Comparison of ENCODE assay signal across 9 cellular contexts in genomic region chr4:140004580-140005314, GRCh38.
DNase-seq lines count a peak whose midpoint lies in the region; ATAC-seq and TF ChIP-seq lines count a peak whose summit lies in the region.
"Had no signal": no experiment of that assay in that cellular context is flagged by ENCODE, and none has a peak within 500 bp of the region (broad histone marks: within the 10 kb centered on the region; RNA-seq: fewer than 3 reads in every experiment).

No MANE protein-coding gene starts in this region.

- no peaks in the 10 kb centered on the region for H3K27me3 ChIP-seq in dorsolateral prefrontal cortex
- no peaks in the 10 kb centered on the region for H3K27me3 ChIP-seq in lung (ENCODE audit: control insufficient read depth, insufficient read depth)
- no peaks in the 10 kb centered on the region for H3K27me3 ChIP-seq in upper lobe of right lung
- H3K27me3 ChIP-seq: BLaER1 had no signal

- no peak for ATAC-seq in lung (ENCODE audit: insufficient read depth, low FRiP score)
- peak; percentile 80 for ATAC-seq in upper lobe of right lung
- ATAC-seq in HG02763 (IDR thresholded peaks at IDR 0.05; ENCODE audit: unreplicated experiment), result no peak

- H3K9me3 ChIP-seq in lung (ENCODE audit: control insufficient read depth in 2 of 2, insufficient read depth in 1 of 2, low read length in 1 of 2) (no peaks in the 10 kb centered on the region), upper lobe of right lung (no peaks in the 10 kb centered on the region)
- H3K9me3 ChIP-seq: BLaER1 had no signal

- H3K27ac ChIP-seq in dorsolateral prefrontal cortex (peak overlapping the region in 28 of 59 donors; percentile 6 to 78 (median 46)), lung (ENCODE audit: low read depth in 1 of 2, low read length in 1 of 2) (peak overlapping the region in 1 of 2 donors; percentile 74), upper lobe of right lung (peak overlapping the region; percentile 69)
- H3K27ac ChIP-seq: BLaER1 had no signal

- DNase-seq in NCI-H524 (lab: John Stamatoyannopoulos, UW), result peak; percentile 27 to 31
- no peak for DNase-seq in NCI-H524 treated with DMSO at 0.1 percent for 48 hours (lab: John Stamatoyannopoulos, UW)
- peak in 9 of 10 donors; percentile 33 to 86 (median 51) for DNase-seq in dorsolateral prefrontal cortex
- DNase-seq in lung (ENCODE audit: low spot score), result no peak
- DNase-seq in upper lobe of right lung, result peak; percentile 71
- no peak for DNase-seq in HPDE6-E6E7 (ENCODE audit: extremely low spot score)
- no peak for DNase-seq in A172 (ENCODE audit: low spot score)

- WGBS in lung, 2 donors, result 22 to 64% methylated on average over 15 of the region's 15 CpGs

- intact Hi-C loops in dorsolateral prefrontal cortex (cut with DNase I) (loop anchor here in 1 of 2 donors (5.0 to 10.0 kb wide), 2 partner anchors 102 to 270 kb away; no protein-coding TSS in a partner anchor), upper lobe of right lung (cut with DNase I) (no loop called here)

- peak overlapping the region; percentile 30 to 76 (median 54) for H3K4me3 ChIP-seq in dorsolateral prefrontal cortex
- H3K4me3 ChIP-seq in lung, result peak overlapping the region; percentile 38
- peak overlapping the region; percentile 43 for H3K4me3 ChIP-seq in upper lobe of right lung
- H3K4me3 ChIP-seq: BLaER1 had no signal

- H3K36me3 ChIP-seq in lung (ENCODE audit: control insufficient read depth in 2 of 2, insufficient read depth in 2 of 2, low read length in 2 of 2) (no peaks in the 10 kb centered on the region), upper lobe of right lung (no peaks in the 10 kb centered on the region)
- H3K36me3 ChIP-seq: BLaER1 had no signal

- H3K4me1 ChIP-seq in lung (ENCODE audit: control insufficient read depth in 2 of 2, insufficient read depth in 2 of 2, low read length in 2 of 2), result peaks cover 0 to 8% of the 10 kb centered on the region in 2 donors
- peaks cover 5% of the 10 kb centered on the region for H3K4me1 ChIP-seq in upper lobe of right lung
- H3K4me1 ChIP-seq: BLaER1 had no signal

- TF ChIP-seq CTCF in dorsolateral prefrontal cortex (IDR thresholded peaks at IDR 0.05 in 54 of 56, conservative IDR thresholded peaks at IDR 0.05 in 2 of 56; ENCODE audit: low read depth in 1 of 56, partially characterized antibody in 56 of 56) (peak in 3 of 56 donors; percentile 9 to 13 (median 12)), lung (IDR thresholded peaks at IDR 0.05; ENCODE audit: control extremely low read depth, extremely low read depth) (no peak), upper lobe of right lung (IDR thresholded peaks at IDR 0.05) (no peak)

Comparison
In these comparisons a context has a peak if more than half of its experiments do, and no peak if none do; other contexts are left out.
1. DNase-seq: peak in NCI-H524 (2 of 2), dorsolateral prefrontal cortex (9 of 10) and upper lobe of right lung (single experiment); none in NCI-H524 treated with DMSO at 0.1 percent for 48 hours (single experiment), lung (single experiment), HPDE6-E6E7 (single experiment) and A172 (single experiment).
2. Peak in every context shown above with its lines, with median percentiles within 50 percentile points of each other: H3K4me3 ChIP-seq.